8 cellular contexts compared by ENCODE assay signal in genomic region chr10:79929409-79929904, GRCh38.
DNase-seq lines count a peak whose midpoint lies in the region; ATAC-seq lines count a peak whose summit lies in the region.

No MANE protein-coding gene starts in this region.

- peak; percentile 86 for ATAC-seq in HG02623 (IDR thresholded peaks at IDR 0.05; ENCODE audit: unreplicated experiment)

- peak; percentile 23 for DNase-seq in NCI-H2171 treated with DMSO at 0.1 percent for 48 hours (lab: John Stamatoyannopoulos, UW)
- DNase-seq in NCI-H2171 (lab: John Stamatoyannopoulos, UW): no peak
- peak; percentile 40 for DNase-seq in NCI-H1694 treated with DMSO at 0.1 percent for 48 hours (lab: John Stamatoyannopoulos, UW)
- peak; percentile 72 to 75 for DNase-seq in activated CD4-positive, alpha-beta T cell treated with anti-CD3 and anti-CD28 coated beads for 24 hours (ENCODE audit: low read depth in 2 of 2)
- DNase-seq in cerebellar cortex (ENCODE audit: low spot score): peak; percentile 76
- peak; percentile 76 for DNase-seq in kidney tubule cell (ENCODE audit: low spot score)
- DNase-seq in stimulated activated CD4-positive, alpha-beta T cell treated with anti-CD3 and anti-CD28 coated beads, Interleukin-2, amount 100 ng/mL, for 48 hours: peak; percentile 76 to 81
